15 cellular contexts compared by ENCODE assay signal in genomic region chr3:70771426-70772147, GRCh38.
DNase-seq lines count a peak whose midpoint lies in the region; ATAC-seq and TF ChIP-seq lines count a peak whose summit lies in the region.
"Had no signal": no experiment of that assay in that cellular context is flagged by ENCODE, and none has a peak within 500 bp of the region (broad histone marks: within the 10 kb centered on the region; RNA-seq: fewer than 3 reads in every experiment).

No MANE protein-coding gene starts in this region.

- DNase-seq in activated T-cell treated with anti-CD3 and anti-CD28 coated beads, Interleukin-2, amount 50 U/mL, for 4 hours = no peak
- no peak for DNase-seq in activated T-cell treated with anti-CD3 and anti-CD28 coated beads, Interleukin-2, amount 50 U/mL, for 24 hours
- DNase-seq in LHCN-M2 (ENCODE audit: low read depth) (peak; percentile 31), epithelial cell of esophagus (ENCODE audit: low read depth) (peak; percentile 64)
- DNase-seq in stimulated activated naive CD8-positive, alpha-beta T cell treated with anti-CD3 and anti-CD28 coated beads, Interleukin-15, amount 100 ng/mL, for 72 hours = peak in 1 of 2 donors; percentile 5
- DNase-seq in activated CD4-positive, alpha-beta memory T cell treated with anti-CD3 and anti-CD28 coated beads, Interleukin-2, amount 10 ng/mL, durations not matched to agents 7 days and 5 days = no peak
- DNase-seq: hypothalamus; NCI-H2081 treated with DMSO at 0.1 percent for 48 hours; NK-92 treated with Interleukin-12 subunit alpha and Interleukin-12 subunit beta, amount 100 ng/mL, for 24 hours; transverse colon; WERI-Rb-1 had no signal

- H3K9me3 Mint-ChIP-seq in activated T-cell treated with anti-CD3 and anti-CD28 coated beads, Interleukin-2, amount 50 U/mL, for 4 hours = no peaks in the 10 kb centered on the region
- H3K9me3 Mint-ChIP-seq in activated T-cell treated with anti-CD3 and anti-CD28 coated beads, Interleukin-2, amount 50 U/mL, for 24 hours = peaks cover 3% of the 10 kb centered on the region
- peaks cover 7 to 8% of the 10 kb centered on the region in 2 donors for H3K9me3 Mint-ChIP-seq in stimulated activated naive CD8-positive, alpha-beta T cell treated with anti-CD3 and anti-CD28 coated beads, Interleukin-15, amount 100 ng/mL, for 72 hours
- H3K9me3 Mint-ChIP-seq in activated CD4-positive, alpha-beta memory T cell treated with anti-CD3 and anti-CD28 coated beads, Interleukin-2, amount 10 ng/mL, durations not matched to agents 7 days and 5 days = peaks cover 3% of the 10 kb centered on the region

- CTCF ChIA-PET in activated CD4-positive, alpha-beta memory T cell treated with anti-CD3 and anti-CD28 coated beads, Interleukin-2, amount 10 ng/mL, durations not matched to agents 7 days and 5 days (lab: Charles Lee) = interaction anchor here (0.5 kb wide), 1 partner anchor 931 kb away, joined by 4 read pairs; no protein-coding TSS in a partner anchor

- no peak overlapping the region for H3K27ac Mint-ChIP-seq in activated T-cell treated with anti-CD3 and anti-CD28 coated beads, Interleukin-2, amount 50 U/mL, for 24 hours
- H3K27ac Mint-ChIP-seq in stimulated activated naive CD8-positive, alpha-beta T cell treated with anti-CD3 and anti-CD28 coated beads, Interleukin-15, amount 100 ng/mL, for 72 hours = peak overlapping the region; percentile 93 to 97
- H3K27ac Mint-ChIP-seq in activated CD4-positive, alpha-beta memory T cell treated with anti-CD3 and anti-CD28 coated beads, Interleukin-2, amount 10 ng/mL, durations not matched to agents 7 days and 5 days = no peak overlapping the region

- no peak overlapping the region for H3K4me3 ChIP-seq in epithelial cell of esophagus (ENCODE audit: low read length)
- H3K4me3 ChIP-seq: A549, transverse colon had no signal

- POLR2A ChIA-PET in activated CD4-positive, alpha-beta memory T cell treated with anti-CD3 and anti-CD28 coated beads, Interleukin-2, amount 10 ng/mL, durations not matched to agents 7 days and 5 days (lab: Charles Lee) = no interaction called here

- peaks cover 8% of the 10 kb centered on the region for H3K4me1 Mint-ChIP-seq in activated T-cell treated with anti-CD3 and anti-CD28 coated beads, Interleukin-2, amount 50 U/mL, for 4 hours (ENCODE audit: low read depth)
- H3K4me1 Mint-ChIP-seq in activated T-cell treated with anti-CD3 and anti-CD28 coated beads, Interleukin-2, amount 50 U/mL, for 24 hours (ENCODE audit: low read depth) = peaks cover 13% of the 10 kb centered on the region
- peaks cover 13% of the 10 kb centered on the region for H3K4me1 Mint-ChIP-seq in stimulated activated naive CD8-positive, alpha-beta T cell treated with anti-CD3 and anti-CD28 coated beads, Interleukin-15, amount 100 ng/mL, for 72 hours
- H3K4me1 Mint-ChIP-seq in activated CD4-positive, alpha-beta memory T cell treated with anti-CD3 and anti-CD28 coated beads, Interleukin-2, amount 10 ng/mL, durations not matched to agents 7 days and 5 days = peaks cover 3% of the 10 kb centered on the region

- no peaks in the 10 kb centered on the region for H3K36me3 Mint-ChIP-seq in activated T-cell treated with anti-CD3 and anti-CD28 coated beads, Interleukin-2, amount 50 U/mL, for 4 hours (ENCODE audit: insufficient read depth)
- no peaks in the 10 kb centered on the region for H3K36me3 Mint-ChIP-seq in activated T-cell treated with anti-CD3 and anti-CD28 coated beads, Interleukin-2, amount 50 U/mL, for 24 hours (ENCODE audit: low read depth)
- no peaks in the 10 kb centered on the region for H3K36me3 Mint-ChIP-seq in activated CD4-positive, alpha-beta memory T cell treated with anti-CD3 and anti-CD28 coated beads, Interleukin-2, amount 10 ng/mL, durations not matched to agents 7 days and 5 days (ENCODE audit: low read depth)

- peaks cover 21% of the 10 kb centered on the region for H3K27me3 Mint-ChIP-seq in activated T-cell treated with anti-CD3 and anti-CD28 coated beads, Interleukin-2, amount 50 U/mL, for 4 hours (ENCODE audit: low read depth)
- peaks cover 52% of the 10 kb centered on the region for H3K27me3 Mint-ChIP-seq in activated T-cell treated with anti-CD3 and anti-CD28 coated beads, Interleukin-2, amount 50 U/mL, for 24 hours
- peaks cover 26% of the 10 kb centered on the region for H3K27me3 Mint-ChIP-seq in stimulated activated naive CD8-positive, alpha-beta T cell treated with anti-CD3 and anti-CD28 coated beads, Interleukin-15, amount 100 ng/mL, for 72 hours
- H3K27me3 Mint-ChIP-seq in activated CD4-positive, alpha-beta memory T cell treated with anti-CD3 and anti-CD28 coated beads, Interleukin-2, amount 10 ng/mL, durations not matched to agents 7 days and 5 days = peaks cover 43% of the 10 kb centered on the region

- peak; percentile 55 to 72 for ATAC-seq in activated T-cell treated with anti-CD3 and anti-CD28 coated beads, Interleukin-2, amount 50 U/mL, for 4 hours
- peak; percentile 88 for ATAC-seq in stimulated activated naive CD8-positive, alpha-beta T cell treated with anti-CD3 and anti-CD28 coated beads, Interleukin-15, amount 100 ng/mL, for 72 hours
- no peak for ATAC-seq in GM19452 (IDR thresholded peaks at IDR 0.05; ENCODE audit: unreplicated experiment)
- no peak for ATAC-seq in HG02678 (IDR thresholded peaks at IDR 0.05; ENCODE audit: unreplicated experiment)
- ATAC-seq: A549, SK-N-SH treated with all-trans-retinoic acid at 6 μM for 48 hours had no signal

- TF ChIP-seq CTCF in epithelial cell of esophagus (IDR thresholded peaks at IDR 0.05; ENCODE audit: insufficient read depth, low read depth, low read length, missing control alignments) = no peak

- no peak overlapping the region for H3K4me3 Mint-ChIP-seq in activated T-cell treated with anti-CD3 and anti-CD28 coated beads, Interleukin-2, amount 50 U/mL, for 4 hours
- H3K4me3 Mint-ChIP-seq in activated T-cell treated with anti-CD3 and anti-CD28 coated beads, Interleukin-2, amount 50 U/mL, for 24 hours = no peak overlapping the region
- H3K4me3 Mint-ChIP-seq in stimulated activated naive CD8-positive, alpha-beta T cell treated with anti-CD3 and anti-CD28 coated beads, Interleukin-15, amount 100 ng/mL, for 72 hours = peak overlapping the region; percentile 22 to 24
- H3K4me3 Mint-ChIP-seq in activated CD4-positive, alpha-beta memory T cell treated with anti-CD3 and anti-CD28 coated beads, Interleukin-2, amount 10 ng/mL, durations not matched to agents 7 days and 5 days = no peak overlapping the region

Comparison
In these comparisons a context has a peak if more than half of its experiments do, and no peak if none do; other contexts are left out.
1. ATAC-seq: peak in activated T-cell treated with anti-CD3 and anti-CD28 coated beads, Interleukin-2, amount 50 U/mL, for 4 hours (2 of 2) and stimulated activated naive CD8-positive, alpha-beta T cell treated with anti-CD3 and anti-CD28 coated beads, Interleukin-15, amount 100 ng/mL, for 72 hours (single experiment); none in GM19452 (single experiment) and HG02678 (single experiment).
2. DNase-seq: peak in LHCN-M2 (single experiment) and epithelial cell of esophagus (single experiment); none in activated T-cell treated with anti-CD3 and anti-CD28 coated beads, Interleukin-2, amount 50 U/mL, for 4 hours (single experiment), activated T-cell treated with anti-CD3 and anti-CD28 coated beads, Interleukin-2, amount 50 U/mL, for 24 hours (single experiment) and activated CD4-positive, alpha-beta memory T cell treated with anti-CD3 and anti-CD28 coated beads, Interleukin-2, amount 10 ng/mL, durations not matched to agents 7 days and 5 days (single experiment).
3. H3K4me3 Mint-ChIP-seq: peak in stimulated activated naive CD8-positive, alpha-beta T cell treated with anti-CD3 and anti-CD28 coated beads, Interleukin-15, amount 100 ng/mL, for 72 hours (2 of 2); none in activated T-cell treated with anti-CD3 and anti-CD28 coated beads, Interleukin-2, amount 50 U/mL, for 4 hours (single experiment), activated T-cell treated with anti-CD3 and anti-CD28 coated beads, Interleukin-2, amount 50 U/mL, for 24 hours (single experiment) and activated CD4-positive, alpha-beta memory T cell treated with anti-CD3 and anti-CD28 coated beads, Interleukin-2, amount 10 ng/mL, durations not matched to agents 7 days and 5 days (single experiment).
4. H3K27ac Mint-ChIP-seq: peak in stimulated activated naive CD8-positive, alpha-beta T cell treated with anti-CD3 and anti-CD28 coated beads, Interleukin-15, amount 100 ng/mL, for 72 hours (2 of 2); none in activated T-cell treated with anti-CD3 and anti-CD28 coated beads, Interleukin-2, amount 50 U/mL, for 24 hours (single experiment) and activated CD4-positive, alpha-beta memory T cell treated with anti-CD3 and anti-CD28 coated beads, Interleukin-2, amount 10 ng/mL, durations not matched to agents 7 days and 5 days (single experiment).